Comparison of ENCODE assay signal across 1 cellular context in the genomic region with DNA sequence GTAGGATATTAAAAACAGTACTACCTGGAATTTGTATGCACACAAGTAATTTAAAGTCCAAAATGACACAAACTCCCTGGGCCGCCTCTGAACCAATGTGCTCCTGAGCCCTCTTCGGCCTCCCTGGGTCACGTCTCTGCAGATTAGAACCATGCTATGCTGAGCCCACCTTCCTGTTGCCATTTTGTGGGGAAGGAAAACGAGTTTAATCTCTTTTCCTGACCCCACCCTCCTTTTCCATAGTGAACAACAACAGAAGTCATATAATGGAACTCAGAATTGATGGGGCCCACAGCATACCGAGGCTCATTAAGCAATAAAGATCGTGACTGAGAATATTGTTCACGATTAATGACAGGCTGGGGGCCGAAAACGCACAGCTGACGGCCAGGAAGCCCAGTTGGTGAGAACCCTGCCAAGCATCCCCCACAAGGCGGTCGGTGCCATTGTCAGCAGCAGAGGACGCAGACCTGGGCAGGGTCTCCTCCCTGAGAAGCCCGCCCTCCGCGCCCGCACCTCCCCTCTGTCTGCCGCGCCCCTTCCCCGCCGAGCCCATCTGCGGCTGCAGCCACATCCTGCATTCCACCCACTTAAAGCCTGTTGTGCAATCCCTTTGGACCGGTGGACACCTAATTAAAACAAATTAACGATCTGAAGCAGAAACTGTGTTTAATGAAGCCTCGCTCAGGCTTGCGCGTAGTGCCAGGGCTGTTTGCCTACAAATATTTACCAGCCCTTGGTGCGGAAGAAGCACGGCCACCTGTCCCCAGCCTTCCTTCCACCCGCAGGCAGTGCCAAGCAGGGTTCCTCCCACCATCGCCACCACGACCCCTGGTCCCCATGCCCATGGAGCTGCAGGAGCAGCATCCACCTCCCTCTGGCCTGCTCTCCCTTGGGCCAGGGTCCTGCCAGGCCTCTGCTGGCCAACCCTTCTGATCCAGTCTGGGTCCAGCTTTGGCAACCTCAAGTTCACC.
TF ChIP-seq lines count a peak whose summit lies in the region.

No MANE protein-coding gene starts in this region.

TF ChIP-seq in GM23338, 12 proteins besides CTCF, POLR2A, EP300 and RAD21 (continued from another document):
- TF ChIP-seq, protein P1, sequence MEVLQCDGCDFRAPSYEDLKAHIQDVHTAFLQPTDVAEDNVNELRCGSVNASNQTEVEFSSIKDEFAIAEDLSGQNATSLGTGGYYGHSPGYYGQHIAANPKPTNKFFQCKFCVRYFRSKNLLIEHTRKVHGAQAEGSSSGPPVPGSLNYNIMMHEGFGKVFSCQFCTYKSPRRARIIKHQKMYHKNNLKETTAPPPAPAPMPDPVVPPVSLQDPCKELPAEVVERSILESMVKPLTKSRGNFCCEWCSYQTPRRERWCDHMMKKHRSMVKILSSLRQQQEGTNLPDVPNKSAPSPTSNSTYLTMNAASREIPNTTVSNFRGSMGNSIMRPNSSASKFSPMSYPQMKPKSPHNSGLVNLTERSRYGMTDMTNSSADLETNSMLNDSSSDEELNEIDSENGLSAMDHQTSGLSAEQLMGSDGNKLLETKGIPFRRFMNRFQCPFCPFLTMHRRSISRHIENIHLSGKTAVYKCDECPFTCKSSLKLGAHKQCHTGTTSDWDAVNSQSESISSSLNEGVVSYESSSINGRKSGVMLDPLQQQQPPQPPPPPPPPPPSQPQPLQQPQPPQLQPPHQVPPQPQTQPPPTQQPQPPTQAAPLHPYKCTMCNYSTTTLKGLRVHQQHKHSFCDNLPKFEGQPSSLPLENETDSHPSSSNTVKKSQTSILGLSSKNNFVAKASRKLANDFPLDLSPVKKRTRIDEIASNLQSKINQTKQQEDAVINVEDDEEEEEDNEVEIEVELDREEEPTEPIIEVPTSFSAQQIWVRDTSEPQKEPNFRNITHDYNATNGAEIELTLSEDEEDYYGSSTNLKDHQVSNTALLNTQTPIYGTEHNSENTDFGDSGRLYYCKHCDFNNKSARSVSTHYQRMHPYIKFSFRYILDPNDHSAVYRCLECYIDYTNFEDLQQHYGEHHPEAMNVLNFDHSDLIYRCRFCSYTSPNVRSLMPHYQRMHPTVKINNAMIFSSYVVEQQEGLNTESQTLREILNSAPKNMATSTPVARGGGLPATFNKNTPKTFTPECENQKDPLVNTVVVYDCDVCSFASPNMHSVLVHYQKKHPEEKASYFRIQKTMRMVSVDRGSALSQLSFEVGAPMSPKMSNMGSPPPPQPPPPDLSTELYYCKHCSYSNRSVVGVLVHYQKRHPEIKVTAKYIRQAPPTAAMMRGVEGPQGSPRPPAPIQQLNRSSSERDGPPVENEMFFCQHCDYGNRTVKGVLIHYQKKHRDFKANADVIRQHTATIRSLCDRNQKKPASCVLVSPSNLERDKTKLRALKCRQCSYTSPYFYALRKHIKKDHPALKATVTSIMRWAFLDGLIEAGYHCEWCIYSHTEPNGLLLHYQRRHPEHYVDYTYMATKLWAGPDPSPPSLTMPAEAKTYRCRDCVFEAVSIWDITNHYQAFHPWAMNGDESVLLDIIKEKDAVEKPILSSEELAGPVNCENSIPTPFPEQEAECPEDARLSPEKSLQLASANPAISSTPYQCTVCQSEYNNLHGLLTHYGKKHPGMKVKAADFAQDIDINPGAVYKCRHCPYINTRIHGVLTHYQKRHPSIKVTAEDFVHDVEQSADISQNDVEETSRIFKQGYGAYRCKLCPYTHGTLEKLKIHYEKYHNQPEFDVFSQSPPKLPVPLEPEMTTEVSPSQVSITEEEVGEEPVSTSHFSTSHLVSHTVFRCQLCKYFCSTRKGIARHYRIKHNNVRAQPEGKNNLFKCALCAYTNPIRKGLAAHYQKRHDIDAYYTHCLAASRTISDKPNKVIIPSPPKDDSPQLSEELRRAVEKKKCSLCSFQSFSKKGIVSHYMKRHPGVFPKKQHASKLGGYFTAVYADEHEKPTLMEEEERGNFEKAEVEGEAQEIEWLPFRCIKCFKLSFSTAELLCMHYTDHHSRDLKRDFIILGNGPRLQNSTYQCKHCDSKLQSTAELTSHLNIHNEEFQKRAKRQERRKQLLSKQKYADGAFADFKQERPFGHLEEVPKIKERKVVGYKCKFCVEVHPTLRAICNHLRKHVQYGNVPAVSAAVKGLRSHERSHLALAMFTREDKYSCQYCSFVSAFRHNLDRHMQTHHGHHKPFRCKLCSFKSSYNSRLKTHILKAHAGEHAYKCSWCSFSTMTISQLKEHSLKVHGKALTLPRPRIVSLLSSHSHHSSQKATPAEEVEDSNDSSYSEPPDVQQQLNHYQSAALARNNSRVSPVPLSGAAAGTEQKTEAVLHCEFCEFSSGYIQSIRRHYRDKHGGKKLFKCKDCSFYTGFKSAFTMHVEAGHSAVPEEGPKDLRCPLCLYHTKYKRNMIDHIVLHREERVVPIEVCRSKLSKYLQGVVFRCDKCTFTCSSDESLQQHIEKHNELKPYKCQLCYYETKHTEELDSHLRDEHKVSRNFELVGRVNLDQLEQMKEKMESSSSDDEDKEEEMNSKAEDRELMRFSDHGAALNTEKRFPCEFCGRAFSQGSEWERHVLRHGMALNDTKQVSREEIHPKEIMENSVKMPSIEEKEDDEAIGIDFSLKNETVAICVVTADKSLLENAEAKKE (CRISPR knock-in tag; IDR thresholded peaks at IDR 0.05): no peak
- TF ChIP-seq POLR2AphosphoS5 (IDR thresholded peaks at IDR 0.05; ENCODE audit: low read depth): no peak
- TF ChIP-seq STAT1 (IDR thresholded peaks at IDR 0.05; ENCODE audit: unreplicated experiment): no peak
- TF ChIP-seq, protein P2, sequence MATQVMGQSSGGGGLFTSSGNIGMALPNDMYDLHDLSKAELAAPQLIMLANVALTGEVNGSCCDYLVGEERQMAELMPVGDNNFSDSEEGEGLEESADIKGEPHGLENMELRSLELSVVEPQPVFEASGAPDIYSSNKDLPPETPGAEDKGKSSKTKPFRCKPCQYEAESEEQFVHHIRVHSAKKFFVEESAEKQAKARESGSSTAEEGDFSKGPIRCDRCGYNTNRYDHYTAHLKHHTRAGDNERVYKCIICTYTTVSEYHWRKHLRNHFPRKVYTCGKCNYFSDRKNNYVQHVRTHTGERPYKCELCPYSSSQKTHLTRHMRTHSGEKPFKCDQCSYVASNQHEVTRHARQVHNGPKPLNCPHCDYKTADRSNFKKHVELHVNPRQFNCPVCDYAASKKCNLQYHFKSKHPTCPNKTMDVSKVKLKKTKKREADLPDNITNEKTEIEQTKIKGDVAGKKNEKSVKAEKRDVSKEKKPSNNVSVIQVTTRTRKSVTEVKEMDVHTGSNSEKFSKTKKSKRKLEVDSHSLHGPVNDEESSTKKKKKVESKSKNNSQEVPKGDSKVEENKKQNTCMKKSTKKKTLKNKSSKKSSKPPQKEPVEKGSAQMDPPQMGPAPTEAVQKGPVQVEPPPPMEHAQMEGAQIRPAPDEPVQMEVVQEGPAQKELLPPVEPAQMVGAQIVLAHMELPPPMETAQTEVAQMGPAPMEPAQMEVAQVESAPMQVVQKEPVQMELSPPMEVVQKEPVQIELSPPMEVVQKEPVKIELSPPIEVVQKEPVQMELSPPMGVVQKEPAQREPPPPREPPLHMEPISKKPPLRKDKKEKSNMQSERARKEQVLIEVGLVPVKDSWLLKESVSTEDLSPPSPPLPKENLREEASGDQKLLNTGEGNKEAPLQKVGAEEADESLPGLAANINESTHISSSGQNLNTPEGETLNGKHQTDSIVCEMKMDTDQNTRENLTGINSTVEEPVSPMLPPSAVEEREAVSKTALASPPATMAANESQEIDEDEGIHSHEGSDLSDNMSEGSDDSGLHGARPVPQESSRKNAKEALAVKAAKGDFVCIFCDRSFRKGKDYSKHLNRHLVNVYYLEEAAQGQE (IDR thresholded peaks at IDR 0.05; ENCODE audit: unreplicated experiment): no peak
